28 cellular contexts compared by ENCODE assay signal in genomic region chr21:35833388-35833787, GRCh38.
"Had no signal": no experiment of that assay in that cellular context is flagged by ENCODE, and none has a peak within 500 bp of the region (broad histone marks: within the 10 kb centered on the region; RNA-seq: fewer than 3 reads in every experiment).

No MANE protein-coding gene starts in this region.

- H3K27ac ChIP-seq: heart left ventricle, left ventricle myocardium inferior, neutrophil, ovary, sigmoid colon, thyroid gland, transverse colon, upper lobe of left lung had no signal

- ATAC-seq: left colon; naive thymus-derived CD8-positive, alpha-beta T cell; stimulated activated memory B cell treated with anti-CD40 and anti-IgM and Interleukin-4, amounts not matched to agents 10 μg/mL and 1 μg/mL and 100 μg/mL, for 72 hours; stimulated activated naive CD8-positive, alpha-beta T cell treated with anti-CD3 and anti-CD28 coated beads, Interleukin-15, amount 100 ng/mL, for 72 hours had no signal

- H3K27me3 ChIP-seq: ovary, thyroid gland, transverse colon, upper lobe of left lung had no signal

- H3K27ac Mint-ChIP-seq: immature natural killer cell; nephron; progenitor cell of endocrine pancreas; stimulated activated memory B cell treated with anti-CD40 and anti-IgM and Interleukin-4, amounts not matched to agents 10 μg/mL and 1 μg/mL and 100 μg/mL, for 72 hours had no signal

- H3K9me3 Mint-ChIP-seq: immature natural killer cell; naive thymus-derived CD8-positive, alpha-beta T cell; stimulated activated memory B cell treated with anti-CD40 and anti-IgM and Interleukin-4, amounts not matched to agents 10 μg/mL and 1 μg/mL and 100 μg/mL, for 72 hours; stimulated activated naive CD8-positive, alpha-beta T cell treated with anti-CD3 and anti-CD28 coated beads, Interleukin-15, amount 100 ng/mL, for 72 hours had no signal

- H3K4me3 ChIP-seq: heart left ventricle, left ventricle myocardium inferior, lung, ovary, sigmoid colon, thyroid gland, transverse colon, upper lobe of left lung had no signal

- H3K9me3 ChIP-seq: heart left ventricle, left ventricle myocardium inferior, neutrophil, ovary, sigmoid colon, thyroid gland, transverse colon, upper lobe of left lung had no signal

- H3K36me3 Mint-ChIP-seq: immature natural killer cell; naive thymus-derived CD8-positive, alpha-beta T cell; stimulated activated memory B cell treated with anti-CD40 and anti-IgM and Interleukin-4, amounts not matched to agents 10 μg/mL and 1 μg/mL and 100 μg/mL, for 72 hours had no signal

- DNase-seq: heart left ventricle; hypothalamus; immature natural killer cell; kidney; left colon; left ventricle myocardium inferior; naive thymus-derived CD8-positive, alpha-beta T cell; occipital lobe; ovary; right cardiac atrium; sigmoid colon; small intestine; stimulated activated CD4-positive, alpha-beta T cell treated with anti-CD3 and anti-CD28 coated beads, Interleukin-1b, Interleukin-23, amount 100 ng/mL, for 48 hours; stimulated activated CD4-positive, alpha-beta T cell treated with anti-CD3 and anti-CD28 coated beads, Interleukin-2, amount 100 ng/mL, for 48 hours; stimulated activated CD4-positive, alpha-beta T cell treated with anti-CD3 and anti-CD28 coated beads, Interleukin-4, amount 100 ng/mL, for 4 hours; stimulated activated CD8-positive, alpha-beta memory T cell treated with anti-CD3 and anti-CD28 coated beads, Interleukin-4, amount 100 ng/mL, for 48 hours; stimulated activated naive CD4-positive, alpha-beta T cell treated with Interleukin-2 at 50 U/mL for 16 hours; stimulated activated naive CD8-positive, alpha-beta T cell treated with anti-CD3 and anti-CD28 coated beads, Interleukin-15, amount 100 ng/mL, for 72 hours; substantia nigra; thyroid gland; transverse colon; upper lobe of left lung had no signal

- H3K4me3 Mint-ChIP-seq: immature natural killer cell; naive thymus-derived CD8-positive, alpha-beta T cell; nephron; neural crest cell; stimulated activated memory B cell treated with anti-CD40 and anti-IgM and Interleukin-4, amounts not matched to agents 10 μg/mL and 1 μg/mL and 100 μg/mL, for 72 hours; stimulated activated naive CD8-positive, alpha-beta T cell treated with anti-CD3 and anti-CD28 coated beads, Interleukin-15, amount 100 ng/mL, for 72 hours had no signal

- H3K36me3 ChIP-seq: heart left ventricle, left ventricle myocardium inferior, neutrophil, ovary, sigmoid colon, thyroid gland, transverse colon, upper lobe of left lung had no signal

- H3K4me1 Mint-ChIP-seq: immature natural killer cell, neural crest cell had no signal

- H3K4me1 ChIP-seq: left ventricle myocardium inferior, sigmoid colon, thyroid gland, transverse colon, upper lobe of left lung had no signal
